Comparison of ENCODE assay signal across 8 cellular contexts in the genomic region with DNA sequence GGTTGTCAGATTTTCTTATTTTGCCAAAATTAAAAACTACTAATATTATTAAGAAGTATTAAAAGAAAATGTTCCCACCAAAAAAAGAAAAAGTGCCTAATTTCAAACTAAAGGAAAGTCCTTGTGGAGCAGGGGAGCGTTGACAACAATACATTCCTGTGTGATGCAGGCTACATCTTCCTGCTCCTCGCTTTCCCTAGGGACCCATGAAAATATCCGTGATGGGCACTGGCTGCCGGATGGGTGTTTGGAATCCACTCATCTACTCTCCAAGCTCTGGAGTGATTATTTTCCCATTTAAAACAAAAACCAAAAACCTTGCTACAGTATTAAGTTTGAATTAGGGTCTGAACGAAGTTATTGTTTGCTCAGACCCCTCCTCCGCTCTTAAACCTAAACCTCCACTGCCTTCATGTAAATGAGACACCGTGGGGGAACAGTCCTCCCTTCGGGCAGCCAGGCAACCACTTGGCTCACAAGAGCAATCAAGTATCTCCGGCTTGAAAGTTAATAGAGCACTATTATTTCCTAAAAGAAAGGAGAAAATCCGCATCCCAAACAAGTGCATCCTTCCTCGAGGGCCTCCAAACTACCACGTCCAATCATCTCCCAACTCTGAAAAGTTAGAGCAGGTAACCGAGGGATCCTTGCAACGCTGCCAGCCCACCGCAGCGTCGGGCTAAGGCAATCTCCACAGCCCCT. TPM values are rescaled to one million over a fixed set of nuclear protein-coding genes. Genes with fewer than 3 reads are reported as not detected.
A peak's percentile ranks its signal among the peaks of the same experiment; 100 is the strongest.
DNase-seq lines count a peak whose midpoint lies in the region; ATAC-seq lines count a peak whose summit lies in the region.

No MANE protein-coding gene starts in this region.

- no peaks in the 10 kb centered on the region for H3K36me3 Mint-ChIP-seq in activated CD8-positive, alpha-beta T cell treated with anti-CD3 and anti-CD28 coated beads, Interleukin-2, amount 10 ng/mL, durations not matched to agents 7 days and 5 days (ENCODE audit: low read depth)
- no peaks in the 10 kb centered on the region for H3K36me3 Mint-ChIP-seq in stimulated activated effector memory CD8-positive, alpha-beta T cell treated with anti-CD3 and anti-CD28 coated beads, Interleukin-12 subunit alpha, Interleukin-12 subunit beta, amount 100 ng/mL, for 72 hours

- peak; percentile 26 for DNase-seq in NCI-H748 (lab: John Stamatoyannopoulos, UW; ENCODE audit: unreplicated experiment)
- DNase-seq in NCI-H748 treated with DMSO at 0.1 percent for 48 hours (lab: John Stamatoyannopoulos, UW), result no peak
- DNase-seq in activated CD8-positive, alpha-beta T cell treated with anti-CD3 and anti-CD28 coated beads, Interleukin-2, amount 10 ng/mL, durations not matched to agents 7 days and 5 days, result no peak
- DNase-seq in stimulated activated effector memory CD8-positive, alpha-beta T cell treated with anti-CD3 and anti-CD28 coated beads, Interleukin-12 subunit alpha, Interleukin-12 subunit beta, amount 100 ng/mL, for 72 hours (ENCODE audit: low spot score in 2 of 2), result no peak
- no peak for DNase-seq in NCI-H510A (lab: John Stamatoyannopoulos, UW)
- no peak for DNase-seq in iPS-NIHi7 (ENCODE audit: extremely low spot score)

- no peak overlapping the region for H3K27ac Mint-ChIP-seq in activated CD8-positive, alpha-beta T cell treated with anti-CD3 and anti-CD28 coated beads, Interleukin-2, amount 10 ng/mL, durations not matched to agents 7 days and 5 days
- H3K27ac Mint-ChIP-seq in stimulated activated effector memory CD8-positive, alpha-beta T cell treated with anti-CD3 and anti-CD28 coated beads, Interleukin-12 subunit alpha, Interleukin-12 subunit beta, amount 100 ng/mL, for 72 hours, result no peak overlapping the region

- POLR2A ChIA-PET in activated CD8-positive, alpha-beta T cell treated with anti-CD3 and anti-CD28 coated beads, Interleukin-2, amount 10 ng/mL, durations not matched to agents 7 days and 5 days (lab: Charles Lee), result no interaction called here

- H3K9me3 ChIP-seq in iPS-18c (ENCODE audit: control insufficient read depth, insufficient read depth, low read length), result peaks cover 6% of the 10 kb centered on the region

- no peaks in the 10 kb centered on the region for H3K4me1 Mint-ChIP-seq in activated CD8-positive, alpha-beta T cell treated with anti-CD3 and anti-CD28 coated beads, Interleukin-2, amount 10 ng/mL, durations not matched to agents 7 days and 5 days (ENCODE audit: low read depth)
- peaks cover 7% of the 10 kb centered on the region for H3K4me1 Mint-ChIP-seq in stimulated activated effector memory CD8-positive, alpha-beta T cell treated with anti-CD3 and anti-CD28 coated beads, Interleukin-12 subunit alpha, Interleukin-12 subunit beta, amount 100 ng/mL, for 72 hours

- no peak for ATAC-seq in activated CD8-positive, alpha-beta T cell treated with anti-CD3 and anti-CD28 coated beads, Interleukin-2, amount 10 ng/mL, durations not matched to agents 7 days and 5 days
- no peak for ATAC-seq in stimulated activated effector memory CD8-positive, alpha-beta T cell treated with anti-CD3 and anti-CD28 coated beads, Interleukin-12 subunit alpha, Interleukin-12 subunit beta, amount 100 ng/mL, for 72 hours
- no peak for ATAC-seq in HG03460 (IDR thresholded peaks at IDR 0.05; ENCODE audit: unreplicated experiment)

- H3K27me3 Mint-ChIP-seq in activated CD8-positive, alpha-beta T cell treated with anti-CD3 and anti-CD28 coated beads, Interleukin-2, amount 10 ng/mL, durations not matched to agents 7 days and 5 days (ENCODE audit: low read depth), result peaks cover 61% of the 10 kb centered on the region

- peak overlapping the region; percentile 17 for H3K4me3 Mint-ChIP-seq in activated CD8-positive, alpha-beta T cell treated with anti-CD3 and anti-CD28 coated beads, Interleukin-2, amount 10 ng/mL, durations not matched to agents 7 days and 5 days
- H3K4me3 Mint-ChIP-seq in stimulated activated effector memory CD8-positive, alpha-beta T cell treated with anti-CD3 and anti-CD28 coated beads, Interleukin-12 subunit alpha, Interleukin-12 subunit beta, amount 100 ng/mL, for 72 hours, result peak overlapping the region; percentile 55

- CTCF ChIA-PET in activated CD8-positive, alpha-beta T cell treated with anti-CD3 and anti-CD28 coated beads, Interleukin-2, amount 10 ng/mL, durations not matched to agents 7 days and 5 days (lab: Charles Lee), result no interaction called here

- no peaks in the 10 kb centered on the region for H3K9me3 Mint-ChIP-seq in activated CD8-positive, alpha-beta T cell treated with anti-CD3 and anti-CD28 coated beads, Interleukin-2, amount 10 ng/mL, durations not matched to agents 7 days and 5 days (ENCODE audit: insufficient read depth)
- no peaks in the 10 kb centered on the region for H3K9me3 Mint-ChIP-seq in stimulated activated effector memory CD8-positive, alpha-beta T cell treated with anti-CD3 and anti-CD28 coated beads, Interleukin-12 subunit alpha, Interleukin-12 subunit beta, amount 100 ng/mL, for 72 hours

- H3K4me3 ChIP-seq in iPS-18c (ENCODE audit: insufficient read depth, low read depth, low read length), result peak overlapping the region; percentile 68

RNA-seq across cellular contexts. Expression of gene ITGB5, which starts 1.5 kb away (rescaled TPM):
- not detected for total RNA-seq in activated CD8-positive, alpha-beta T cell treated with anti-CD3 and anti-CD28 coated beads, Interleukin-2, amount 10 ng/mL, durations not matched to agents 7 days and 5 days

RNA-seq across cellular contexts. Expression of gene MUC13, which starts 48.9 kb away (rescaled TPM):
- total RNA-seq in activated CD8-positive, alpha-beta T cell treated with anti-CD3 and anti-CD28 coated beads, Interleukin-2, amount 10 ng/mL, durations not matched to agents 7 days and 5 days, result not detected
